10 cellular contexts compared by ENCODE assay signal in genomic region chr11:76648061-76648460, GRCh38. TPM values are rescaled to one million over a fixed set of nuclear protein-coding genes. Genes with fewer than 3 reads are reported as not detected.
DNase-seq lines count a peak whose midpoint lies in the region; ATAC-seq and TF ChIP-seq lines count a peak whose summit lies in the region.
"Had no signal": no experiment of that assay in that cellular context is flagged by ENCODE, and none has a peak within 500 bp of the region (broad histone marks: within the 10 kb centered on the region; RNA-seq: fewer than 3 reads in every experiment).

No MANE protein-coding gene starts in this region.

- H3K27ac Mint-ChIP-seq in CD14-positive monocyte: no peak overlapping the region
- H3K27ac Mint-ChIP-seq in chondrocyte (ENCODE audit: unreplicated experiment): no peak overlapping the region
- H3K27ac Mint-ChIP-seq: CD8-positive, alpha-beta memory T cell had no signal

- no peak for TF ChIP-seq CTCF in CD14-positive monocyte (IDR thresholded peaks at IDR 0.05)
- no peak for TF ChIP-seq CTCF in chondrocyte (IDR thresholded peaks at IDR 0.05)

- H3K36me3 Mint-ChIP-seq in CD14-positive monocyte: no peaks in the 10 kb centered on the region
- H3K36me3 Mint-ChIP-seq in chondrocyte (ENCODE audit: low read depth): peaks cover 9% of the 10 kb centered on the region

- H3K9me3 Mint-ChIP-seq in CD14-positive monocyte: peaks cover 0 to 16% (median 9%) of the 10 kb centered on the region in 7 donors
- peaks cover 26% of the 10 kb centered on the region for H3K9me3 Mint-ChIP-seq in chondrocyte (ENCODE audit: low read depth)

- DNase-seq in CD14-positive monocyte (ENCODE audit: low spot score) (peak; percentile 38), chondrocyte (ENCODE audit: low spot score) (peak; percentile 32), mesenteric fat pad (ENCODE audit: low spot score) (peak; percentile 28), NCI-H510A treated with DMSO at 0.1 percent for 48 hours (lab: John Stamatoyannopoulos, UW) (no peak), foreskin melanocyte (no peak)
- peak; percentile 3 for DNase-seq in stimulated activated naive CD8-positive, alpha-beta T cell treated with anti-CD3 and anti-CD28 coated beads, Interleukin-15, Interleukin-2, amounts not matched to agents 100 U/mL and 50 U/mL, for 24 hours
- DNase-seq: BE2C; CD8-positive, alpha-beta memory T cell; DMS53 had no signal

- no peak for ATAC-seq in stimulated activated naive CD8-positive, alpha-beta T cell treated with anti-CD3 and anti-CD28 coated beads, Interleukin-15, Interleukin-2, amounts not matched to agents 100 U/mL and 50 U/mL, for 24 hours
- no peak for ATAC-seq in HG03108 (IDR thresholded peaks at IDR 0.05; ENCODE audit: unreplicated experiment)

- peaks cover 5 to 13% (median 5%) of the 10 kb centered on the region in 3 donors for H3K27me3 Mint-ChIP-seq in CD14-positive monocyte (ENCODE audit: low read depth in 3 of 3)
- H3K27me3 Mint-ChIP-seq in chondrocyte (ENCODE audit: low read depth): peaks cover 2% of the 10 kb centered on the region

- H3K4me3 Mint-ChIP-seq in CD14-positive monocyte (no peak overlapping the region), chondrocyte (ENCODE audit: unreplicated experiment) (no peak overlapping the region)
- H3K4me3 Mint-ChIP-seq: CD8-positive, alpha-beta memory T cell had no signal

- no peaks in the 10 kb centered on the region for H3K4me1 Mint-ChIP-seq in CD14-positive monocyte
- peaks cover 27% of the 10 kb centered on the region for H3K4me1 Mint-ChIP-seq in chondrocyte (ENCODE audit: low read depth)
- H3K4me1 Mint-ChIP-seq: CD8-positive, alpha-beta memory T cell had no signal

- intact Hi-C loops in CD14-positive monocyte (cut with micrococcal nuclease): no loop called here

RNA-seq across cellular contexts. Expression of gene LRRC32, which starts 22.5 kb away (rescaled TPM):
- not detected for polyA plus RNA-seq in CD14-positive monocyte
- 113 to 367 TPM (median 367 TPM) in 3 replicates for total RNA-seq in chondrocyte
- 136 TPM for total RNA-seq in mesenteric fat pad

Comparison
In these comparisons a context has a peak if more than half of its experiments do, and no peak if none do; other contexts are left out.
1. DNase-seq: peak in CD14-positive monocyte (single experiment), chondrocyte (single experiment), mesenteric fat pad (single experiment) and stimulated activated naive CD8-positive, alpha-beta T cell treated with anti-CD3 and anti-CD28 coated beads, Interleukin-15, Interleukin-2, amounts not matched to agents 100 U/mL and 50 U/mL, for 24 hours (single experiment); none in NCI-H510A treated with DMSO at 0.1 percent for 48 hours (single experiment) and foreskin melanocyte (single experiment).